In the genomic region with DNA sequence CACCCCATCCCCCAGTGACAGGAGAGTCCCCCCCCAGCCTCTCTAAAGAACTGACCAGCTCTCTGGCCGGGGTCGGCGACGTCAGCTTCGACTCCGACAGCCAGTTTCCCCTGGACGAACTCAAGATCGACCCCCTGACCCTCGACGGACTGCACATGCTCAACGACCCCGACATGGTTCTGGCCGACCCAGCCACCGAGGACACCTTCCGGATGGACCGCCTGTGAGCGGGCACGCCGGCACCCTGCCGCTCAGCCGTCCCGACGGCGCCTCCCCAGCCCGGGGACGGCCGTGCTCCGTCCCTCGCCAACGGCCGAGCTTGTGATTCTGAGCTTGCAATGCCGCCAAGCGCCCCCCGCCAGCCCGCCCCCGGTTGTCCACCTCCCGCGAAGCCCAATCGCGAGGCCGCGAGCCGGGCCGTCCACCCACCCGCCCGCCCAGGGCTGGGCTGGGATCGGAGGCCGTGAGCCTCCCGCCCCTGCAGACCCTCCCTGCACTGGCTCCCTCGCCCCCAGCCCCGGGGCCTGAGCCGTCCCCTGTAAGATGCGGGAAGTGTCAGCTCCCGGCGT, we compare ENCODE assay signal across 27 cellular contexts. TPM values are rescaled to one million over a fixed set of nuclear protein-coding genes. Genes with fewer than 3 reads are reported as not detected.
DNase-seq lines count a peak whose midpoint lies in the region; ATAC-seq, FAIRE-seq and TF ChIP-seq lines count a peak whose summit lies in the region.
"Had no signal": no experiment of that assay in that cellular context is flagged by ENCODE, and none has a peak within 500 bp of the region (broad histone marks: within the 10 kb centered on the region; RNA-seq: fewer than 3 reads in every experiment).

No MANE protein-coding gene starts in this region.

- H3K14ac ChIP-seq in neuronal stem cell (ENCODE audit: low read length): peak overlapping the region; percentile 82

- H2BK12ac ChIP-seq in neuronal stem cell (ENCODE audit: low read length): no peak overlapping the region

- no peaks in the 10 kb centered on the region for H3K36me3 Mint-ChIP-seq in astrocyte (ENCODE audit: low read depth, unreplicated experiment)

- H3K79me2 ChIP-seq in astrocyte (ENCODE audit: insufficient read depth, low read length): no peaks in the 10 kb centered on the region

- H2BK15ac ChIP-seq in neuronal stem cell (ENCODE audit: low read length): no peak overlapping the region

- peak overlapping the region; percentile 74 for H3K4me2 ChIP-seq in astrocyte (ENCODE audit: low read length)
- H3K4me2 ChIP-seq in neuronal stem cell (ENCODE audit: insufficient read depth, low read length, poor library complexity, severe bottlenecking): no peak overlapping the region

- H2AFZ ChIP-seq in astrocyte (ENCODE audit: low read depth, low read length) (no peak overlapping the region), neuronal stem cell (ENCODE audit: low read length) (no peak overlapping the region)

- no peaks in the 10 kb centered on the region for H3K79me1 ChIP-seq in neuronal stem cell (ENCODE audit: low read depth, low read length)

- H3K4me3 Mint-ChIP-seq in astrocyte (ENCODE audit: unreplicated experiment): no peak overlapping the region
- H3K4me3 Mint-ChIP-seq: CD8-positive, alpha-beta T cell had no signal

- peaks cover 55% of the 10 kb centered on the region for H3K27me3 ChIP-seq in H7 (ENCODE audit: control insufficient read depth, insufficient read depth, low read length)
- peaks cover 6% of the 10 kb centered on the region for H3K27me3 ChIP-seq in astrocyte (ENCODE audit: insufficient read depth, low read length)
- no peaks in the 10 kb centered on the region for H3K27me3 ChIP-seq in right cardiac atrium (ENCODE audit: control insufficient read depth, insufficient read depth)
- H3K27me3 ChIP-seq in neuronal stem cell (ENCODE audit: control insufficient read depth in 3 of 3, insufficient read depth in 3 of 3, low read depth in 1 of 3, low read length in 3 of 3): peaks cover 0 to 32% (median 0%) of the 10 kb centered on the region in 3 experiments

- H2AK5ac ChIP-seq in neuronal stem cell (ENCODE audit: low read depth, low read length): peak overlapping the region; percentile 75

- H3K27ac ChIP-seq in astrocyte (ENCODE audit: low read depth, low read length): no peak overlapping the region
- no peak overlapping the region for H3K27ac ChIP-seq in right cardiac atrium (ENCODE audit: low read length)
- H3K27ac ChIP-seq in neuronal stem cell (replicated peaks; ENCODE audit: low read length): no peak overlapping the region

- H3K4me3 ChIP-seq in H7 (ENCODE audit: insufficient read depth, low read depth, low read length): no peak overlapping the region
- H3K4me3 ChIP-seq in astrocyte (ENCODE audit: insufficient read depth, low read depth, low read length): no peak overlapping the region
- H3K4me3 ChIP-seq in right cardiac atrium (ENCODE audit: low read length): no peak overlapping the region
- H3K4me3 ChIP-seq in neuronal stem cell (ENCODE audit: low read length in 2 of 2): no peak overlapping the region
- H3K4me3 ChIP-seq: A549, GM12878 had no signal

- peaks cover 33% of the 10 kb centered on the region for H4K20me1 ChIP-seq in astrocyte (ENCODE audit: insufficient read depth, low read length)

- DNase-seq in H7 (peak; percentile 87), astrocyte (ENCODE audit: low read depth) (no peak), right cardiac atrium (peak in 2 of 3 donors; percentile 63 to 64), neuronal stem cell (ENCODE audit: low spot score) (no peak), HK-2 (ENCODE audit: unreplicated experiment) (no peak), T-helper 1 cell (no peak), CD1c-positive myeloid dendritic cell (ENCODE audit: extremely low spot score) (no peak)
- DNase-seq in effector CD4-positive, alpha-beta T cell: no peak
- DNase-seq: AML-193; C1 segment of cervical spinal cord; Caco-2; CD8-positive, alpha-beta T cell; GOT3; KBM-7; NCI-H1105 treated with DMSO at 0.1 percent for 48 hours; NCI-H2081; NCI-H2227 treated with DMSO at 0.1 percent for 48 hours; NCI-H69; RPMI8226; SHP77 treated with DMSO at 0.1 percent for 48 hours had no signal

- peaks cover 27% of the 10 kb centered on the region for H3K27me3 Mint-ChIP-seq in astrocyte (ENCODE audit: low read depth, unreplicated experiment)

- H3K27ac Mint-ChIP-seq in astrocyte (ENCODE audit: unreplicated experiment): no peak overlapping the region
- H3K27ac Mint-ChIP-seq: CD8-positive, alpha-beta T cell had no signal

- H4K8ac ChIP-seq in neuronal stem cell (ENCODE audit: low read depth, low read length): no peak overlapping the region

- peak overlapping the region; percentile 87 for H3K18ac ChIP-seq in neuronal stem cell (ENCODE audit: low read length)

- H3K36me3 ChIP-seq in H7 (replicated peaks; ENCODE audit: control insufficient read depth, insufficient read depth, low read length): no peaks in the 10 kb centered on the region
- H3K36me3 ChIP-seq in astrocyte (ENCODE audit: insufficient read depth, low read length): no peaks in the 10 kb centered on the region
- no peaks in the 10 kb centered on the region for H3K36me3 ChIP-seq in neuronal stem cell (replicated peaks in 1 of 2; ENCODE audit: control insufficient read depth in 2 of 2, insufficient read depth in 2 of 2, low read length in 2 of 2)

- no peak overlapping the region for H3K4ac ChIP-seq in neuronal stem cell (ENCODE audit: low read length)

- no peaks in the 10 kb centered on the region for H3K4me1 Mint-ChIP-seq in astrocyte (ENCODE audit: low read depth, unreplicated experiment)

- no peak for ATAC-seq in right cardiac atrium
- ATAC-seq: CD8-positive, alpha-beta T cell; GM12878 had no signal

- H3K9me3 ChIP-seq in astrocyte (ENCODE audit: insufficient read depth, low read depth, low read length) (no peaks in the 10 kb centered on the region), right cardiac atrium (ENCODE audit: control insufficient read depth, low read length) (no peaks in the 10 kb centered on the region), neuronal stem cell (replicated peaks in 1 of 2; ENCODE audit: control insufficient read depth in 2 of 2, insufficient read depth in 1 of 2, low read depth in 1 of 2, low read length in 2 of 2) (no peaks in the 10 kb centered on the region)
- H3K9me3 ChIP-seq: A549, Caco-2 had no signal

- H3K4me1 ChIP-seq in astrocyte (ENCODE audit: insufficient read depth, low read length) (peaks cover 14% of the 10 kb centered on the region), right cardiac atrium (ENCODE audit: control insufficient read depth, insufficient read depth, low read length) (no peaks in the 10 kb centered on the region), neuronal stem cell (ENCODE audit: control insufficient read depth in 2 of 2, insufficient read depth in 1 of 2, low read depth in 1 of 2, low read length in 2 of 2) (peaks cover 0 to 2% of the 10 kb centered on the region in 2 donors)
- H3K4me1 ChIP-seq: Caco-2 had no signal

- WGBS in right cardiac atrium: 50% methylated on average over 55 of the region's 55 CpGs
- no CpG with 5 or more reads among the region's 55 CpGs for WGBS in neuronal stem cell (ENCODE audit: extremely low coverage in 2 of 2, insufficient read length in 2 of 2, insufficient replicate concordance in 1 of 2), 2 donors

- H2BK120ac ChIP-seq in neuronal stem cell (ENCODE audit: low read depth, low read length): no peak overlapping the region

- intact Hi-C loops in right cardiac atrium (cut with DNase I): no loop called here

- no peak overlapping the region for H3K9ac ChIP-seq in astrocyte (ENCODE audit: low read length)
- H3K9ac ChIP-seq in neuronal stem cell (ENCODE audit: low read depth, low read length, poor library complexity): peak overlapping the region; percentile 77

- FAIRE-seq in astrocyte (lab: Jason Lieb, UNC): no peak
- FAIRE-seq: A549, G401.6, GM12878 had no signal

- H2BK5ac ChIP-seq in neuronal stem cell (ENCODE audit: low read length): no peak overlapping the region

- no peak for TF ChIP-seq CTCF in astrocyte (IDR thresholded peaks at IDR 0.05; ENCODE audit: insufficient read depth, low read depth, low read length)

- H4K91ac ChIP-seq in neuronal stem cell (ENCODE audit: low read depth, low read length, poor library complexity): no peak overlapping the region

- H3K23ac ChIP-seq in neuronal stem cell (ENCODE audit: low read depth, low read length, poor library complexity): no peak overlapping the region

- H3K9me3 Mint-ChIP-seq in astrocyte (ENCODE audit: unreplicated experiment): no peaks in the 10 kb centered on the region
- H3K9me3 Mint-ChIP-seq: CD8-positive, alpha-beta T cell had no signal

RNA-seq across cellular contexts. Expression of a gene that starts 13.9 kb away (rescaled TPM):
- total RNA-seq in H7 (2014; rRNA removed; shearing (Covaris generic)): not detected in 2 replicates
- total RNA-seq in astrocyte (1.7 and 2.3 TPM in 2 replicates), right cardiac atrium (10 to 100 TPM in 1 of 4 donors, 1 to 10 TPM in 3; 1.5 to 13.7 (median 4.7) TPM)
- 2.2 TPM for polyA plus RNA-seq in right cardiac atrium
- polyA plus RNA-seq in neuronal stem cell (2013, experiment 1 of 2): 0.01 TPM
- not detected for polyA plus RNA-seq in neuronal stem cell (2013, experiment 2 of 2)
- total RNA-seq: CD8-positive, alpha-beta T cell; GM12878; HT-29; LHCN-M2; MCF 10A; NCI-H460 had no signal
- polyA plus RNA-seq: A549 had no signal

RNA-seq across cellular contexts. Expression of a gene that starts 54.5 kb away (rescaled TPM):
- total RNA-seq in H7 (2014; rRNA removed; shearing (Covaris generic)): 92.6 and 95.8 TPM in 2 replicates
- total RNA-seq in astrocyte (48.6 and 57.8 TPM in 2 replicates), right cardiac atrium (10 to 100 TPM; 35.2 to 40.0 (median 36.8) TPM)
- 31.4 TPM for polyA plus RNA-seq in right cardiac atrium
- polyA plus RNA-seq in neuronal stem cell (2013, experiment 1 of 2): 17.2 TPM
- 16.5 TPM for polyA plus RNA-seq in neuronal stem cell (2013, experiment 2 of 2)

Comparison
In these comparisons a context has a peak if more than half of its experiments do, and no peak if none do; other contexts are left out.
1. DNase-seq: peak in H7 (single experiment) and right cardiac atrium (2 of 3); none in astrocyte (single experiment), neuronal stem cell (single experiment), HK-2 (single experiment), effector CD4-positive, alpha-beta T cell (single experiment), T-helper 1 cell (0 of 5) and CD1c-positive myeloid dendritic cell (single experiment).